In genomic region chr7:128406147-128406985, GRCh38 we compare ENCODE assay signal across 8 cellular contexts. TPM values are rescaled to one million over a fixed set of nuclear protein-coding genes. Genes with fewer than 3 reads are reported as not detected.
A peak's percentile ranks its signal among the peaks of the same experiment; 100 is the strongest.
DNase-seq lines count a peak whose midpoint lies in the region; ATAC-seq and TF ChIP-seq lines count a peak whose summit lies in the region.

No MANE protein-coding gene starts in this region.

- ATAC-seq in DND-41 (ENCODE audit: insufficient read depth, low read depth) (peak; percentile 36; the same call in 2 of the 3 replicates), HG03280 (IDR thresholded peaks at IDR 0.05; ENCODE audit: unreplicated experiment) (no peak), HG03460 (IDR thresholded peaks at IDR 0.05; ENCODE audit: unreplicated experiment) (no peak), GM19455 (IDR thresholded peaks at IDR 0.05; ENCODE audit: unreplicated experiment) (no peak)
- no peak for ATAC-seq in effector memory CD8-positive, alpha-beta T cell (replicated peaks)

- H3K36me3 Mint-ChIP-seq in effector memory CD8-positive, alpha-beta T cell (ENCODE audit: insufficient read depth): peaks cover 18% of the 10 kb centered on the region

- intact Hi-C loops in posterior vena cava (cut with DNase I): no loop called here

- no peaks in the 10 kb centered on the region for H3K79me2 ChIP-seq in DND-41 (ENCODE audit: insufficient read depth, low read length)

- H3K36me3 ChIP-seq in DND-41 (ENCODE audit: insufficient read depth, low read length): no peaks in the 10 kb centered on the region; the same call in 1 of the 2 replicates

- H3K4me3 Mint-ChIP-seq in effector memory CD8-positive, alpha-beta T cell: peak overlapping the region; percentile 86 to 87

- peaks cover 41% of the 10 kb centered on the region for H3K4me1 ChIP-seq in DND-41 (ENCODE audit: insufficient read depth, low read length)

- H3K9ac ChIP-seq in DND-41 (ENCODE audit: low read depth, low read length): no peak overlapping the region

- no peak overlapping the region for H2AFZ ChIP-seq in DND-41 (ENCODE audit: low read depth, low read length)

- H3K27me3 ChIP-seq in DND-41 (ENCODE audit: insufficient read depth, low read length, poor library complexity): peaks cover 41% of the 10 kb centered on the region

- peaks cover 48% of the 10 kb centered on the region for H4K20me1 ChIP-seq in DND-41 (ENCODE audit: insufficient read depth, low read length)

- peak overlapping the region; percentile 87 to 90 for H3K27ac Mint-ChIP-seq in effector memory CD8-positive, alpha-beta T cell

- DNase-seq in DND-41 (no peak), NCI-H69 (lab: John Stamatoyannopoulos, UW) (peak; percentile 50), posterior vena cava (ENCODE audit: low spot score) (peak; percentile 56)
- DNase-seq in effector memory CD8-positive, alpha-beta T cell: no peak
- no peak for DNase-seq in activated CD4-positive, alpha-beta T cell treated with anti-CD3 and anti-CD28 coated beads, Interleukin-2, amount 50 U/mL, for 4 hours

- no peaks in the 10 kb centered on the region for H3K9me3 ChIP-seq in DND-41 (ENCODE audit: insufficient read depth, low read length, severe bottlenecking)

- TF ChIP-seq CTCF in DND-41 (IDR thresholded peaks at IDR 0.05; ENCODE audit: borderline replicate concordance, extremely low read depth, low read length, poor library complexity, severe bottlenecking): peak; percentile 20

- no peaks in the 10 kb centered on the region for H3K9me3 Mint-ChIP-seq in effector memory CD8-positive, alpha-beta T cell

- H3K27ac ChIP-seq in DND-41 (ENCODE audit: low read length): no peak overlapping the region

- H3K4me3 ChIP-seq in DND-41 (ENCODE audit: low read depth in 1 of 2, low read length in 2 of 2): peak overlapping the region in 1 of 2 experiments; percentile 38; a peak in 1 of 4 replicates

- H3K27me3 Mint-ChIP-seq in effector memory CD8-positive, alpha-beta T cell: no peaks in the 10 kb centered on the region

- H3K4me1 Mint-ChIP-seq in effector memory CD8-positive, alpha-beta T cell (ENCODE audit: low read depth in 2 of 2): peaks cover 29 to 42% of the 10 kb centered on the region in 2 donors

- peak overlapping the region; percentile 97 for H3K4me2 ChIP-seq in DND-41 (ENCODE audit: insufficient read depth, low read length)

RNA-seq across cellular contexts. Expression of gene IMPDH1, which starts 3.4 kb away (rescaled TPM):
- total RNA-seq in posterior vena cava: 10 to 100 TPM; 44.7 to 49.4 TPM

RNA-seq across cellular contexts. Expression of gene PRRT4, which starts 44.9 kb away (rescaled TPM):
- 1 to 10 TPM in 1 of 2 donors, under 1 TPM in 1; 0.43 to 1.2 TPM for total RNA-seq in posterior vena cava

RNA-seq across cellular contexts. Expression of gene HILPDA, which starts 49.3 kb away (rescaled TPM):
- 10 to 100 TPM; 12.8 to 18.1 TPM for total RNA-seq in posterior vena cava

Comparison
In these comparisons a context has a peak if more than half of its experiments do, and no peak if none do; other contexts are left out.
1. DNase-seq: peak in NCI-H69 (single experiment) and posterior vena cava (single experiment); none in DND-41 (single experiment), effector memory CD8-positive, alpha-beta T cell (0 of 3) and activated CD4-positive, alpha-beta T cell treated with anti-CD3 and anti-CD28 coated beads, Interleukin-2, amount 50 U/mL, for 4 hours (0 of 2).